Comparison of ENCODE assay signal across 22 cellular contexts in the genomic region with DNA sequence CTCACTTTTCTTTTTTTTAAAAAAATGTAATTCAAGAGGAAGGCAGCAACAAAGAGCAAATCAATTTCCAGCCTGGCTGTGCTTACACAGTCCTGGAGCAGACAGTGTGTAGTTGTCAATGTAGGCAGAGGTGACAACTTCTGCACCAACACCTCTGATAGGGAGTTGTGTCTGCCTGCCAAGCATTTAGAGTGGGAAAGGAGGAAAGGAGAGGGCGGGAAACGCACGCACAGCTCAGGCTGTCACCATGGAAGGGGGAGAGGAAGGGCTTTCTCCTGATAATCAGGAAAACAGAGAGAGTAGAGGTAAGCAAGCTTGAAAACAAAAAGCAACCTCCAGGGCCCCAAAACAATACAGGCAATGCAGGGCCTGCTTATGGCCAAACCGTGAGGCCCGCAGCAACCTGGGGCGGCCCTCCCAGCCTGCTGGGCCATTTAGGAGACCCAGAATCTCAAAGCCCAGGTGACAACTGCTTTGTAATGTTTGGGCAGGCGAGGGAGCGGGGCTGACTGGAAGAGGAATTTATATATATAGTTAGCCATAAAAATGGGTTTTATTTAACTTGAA. TPM values are rescaled to one million over a fixed set of nuclear protein-coding genes. Genes with fewer than 3 reads are reported as not detected.
DNase-seq lines count a peak whose midpoint lies in the region; ATAC-seq and TF ChIP-seq lines count a peak whose summit lies in the region.
"Had no signal": no experiment of that assay in that cellular context is flagged by ENCODE, and none has a peak within 500 bp of the region (broad histone marks: within the 10 kb centered on the region; RNA-seq: fewer than 3 reads in every experiment).

No MANE protein-coding gene starts in this region.

- no peaks in the 10 kb centered on the region for H3K36me3 Mint-ChIP-seq in neural progenitor cell
- H3K36me3 Mint-ChIP-seq: activated naive CD4-positive, alpha-beta T cell treated with anti-CD3 and anti-CD28 coated beads, Interleukin-2, amount 50 U/mL, for 72 hours had no signal

- peaks cover 28% of the 10 kb centered on the region for H3K4me1 Mint-ChIP-seq in neural progenitor cell

- H3K4me2 ChIP-seq in OCI-LY1 (ENCODE audit: low read length) (no peak overlapping the region), neural progenitor cell (peak overlapping the region; percentile 54)

- peak overlapping the region; percentile 13 for H3K27ac Mint-ChIP-seq in neural progenitor cell
- H3K27ac Mint-ChIP-seq: activated CD8-positive, alpha-beta T cell treated with anti-CD3 and anti-CD28 coated beads, Interleukin-2, amount 10 ng/mL, durations not matched to agents 7 days and 5 days; activated naive CD4-positive, alpha-beta T cell treated with anti-CD3 and anti-CD28 coated beads, Interleukin-2, amount 50 U/mL, for 72 hours had no signal

- intact Hi-C loops in left ventricle myocardium superior (cut with micrococcal nuclease) = no loop called here

- H3K79me2 ChIP-seq in OCI-LY1 (ENCODE audit: insufficient read depth, low read length) = no peaks in the 10 kb centered on the region
- no peaks in the 10 kb centered on the region for H3K79me2 ChIP-seq in neural progenitor cell (ENCODE audit: low read depth)

- H2AFZ ChIP-seq in OCI-LY1 (ENCODE audit: low read length) (peak overlapping the region; percentile 3; the same call in 1 of the 2 replicates), neural progenitor cell (replicated peaks) (peak overlapping the region; percentile 94)

- no peak overlapping the region for H3K4me3 Mint-ChIP-seq in neural progenitor cell
- H3K4me3 Mint-ChIP-seq: activated CD8-positive, alpha-beta T cell treated with anti-CD3 and anti-CD28 coated beads, Interleukin-2, amount 10 ng/mL, durations not matched to agents 7 days and 5 days; activated T-cell treated with anti-CD3 and anti-CD28 coated beads, Interleukin-2, amount 50 U/mL, for 4 hours had no signal

- DNase-seq in ELF-1 (ENCODE audit: low read depth, low spot score) (peak; percentile 18), left ventricle myocardium superior (no peak), neural progenitor cell (ENCODE audit: low spot score) (no peak), KG1 (lab: John Stamatoyannopoulos, UW) (no peak)
- DNase-seq in stimulated activated CD4-positive, alpha-beta T cell treated with anti-CD3 and anti-CD28 coated beads, Interleukin-4, amount 100 ng/mL, for 24 hours = no peak
- DNase-seq in activated CD4-positive, CD25-positive, alpha-beta regulatory T cell treated with anti-CD3 and anti-CD28 coated beads, Interleukin-2, amount 50 U/mL, for 72 hours = no peak
- DNase-seq: activated CD8-positive, alpha-beta T cell treated with anti-CD3 and anti-CD28 coated beads, Interleukin-2, amount 10 ng/mL, durations not matched to agents 7 days and 5 days; activated T-cell treated with anti-CD3 and anti-CD28 coated beads, Interleukin-2, amount 50 U/mL, for 4 hours; COR-L47; NCI-H1092; NCI-H2081 treated with DMSO at 0.1 percent for 48 hours; NCI-H748 treated with DMSO at 0.1 percent for 48 hours; ovary; sigmoid colon; stimulated activated naive CD4-positive, alpha-beta T cell treated with Interleukin-2 at 50 U/mL for 16 hours; T-helper 2 cell; tibial artery had no signal

- H3F3A ChIP-seq in OCI-LY1 (ENCODE audit: insufficient read depth, low read length) (no peaks in the 10 kb centered on the region), neural progenitor cell (ENCODE audit: low read depth) (peaks cover 15% of the 10 kb centered on the region)

- H3K27me3 ChIP-seq in OCI-LY1 (ENCODE audit: insufficient read depth, low read length) (no peaks in the 10 kb centered on the region), neural progenitor cell (no peaks in the 10 kb centered on the region)
- H3K27me3 ChIP-seq: ovary, sigmoid colon, tibial artery had no signal

- H3K4me3 ChIP-seq in OCI-LY1 (ENCODE audit: low read depth, low read length, poor library complexity, severe bottlenecking) = no peak overlapping the region
- no peak overlapping the region for H3K4me3 ChIP-seq in neural progenitor cell
- H3K4me3 ChIP-seq: coronary artery, ovary, sigmoid colon, tibial artery had no signal

- H3K9me3 ChIP-seq in OCI-LY1 (ENCODE audit: low read length) (no peaks in the 10 kb centered on the region), neural progenitor cell (ENCODE audit: low read depth) (no peaks in the 10 kb centered on the region)
- H3K9me3 ChIP-seq: ovary, sigmoid colon, tibial artery had no signal

- peak; percentile 89 for ATAC-seq in left ventricle myocardium superior
- no peak for ATAC-seq in GM21367 (IDR thresholded peaks at IDR 0.05; ENCODE audit: unreplicated experiment)
- ATAC-seq: activated CD8-positive, alpha-beta T cell treated with anti-CD3 and anti-CD28 coated beads, Interleukin-2, amount 10 ng/mL, durations not matched to agents 7 days and 5 days; activated naive CD4-positive, alpha-beta T cell treated with anti-CD3 and anti-CD28 coated beads, Interleukin-2, amount 50 U/mL, for 72 hours; activated T-cell treated with anti-CD3 and anti-CD28 coated beads, Interleukin-2, amount 50 U/mL, for 4 hours; PC-3 had no signal

- no peaks in the 10 kb centered on the region for H4K20me1 ChIP-seq in OCI-LY1 (ENCODE audit: insufficient read depth, low read length)
- no peaks in the 10 kb centered on the region for H4K20me1 ChIP-seq in neural progenitor cell (ENCODE audit: low read depth)

- no peaks in the 10 kb centered on the region for H3K36me3 ChIP-seq in OCI-LY1 (ENCODE audit: insufficient read depth, low read length)
- no peaks in the 10 kb centered on the region for H3K36me3 ChIP-seq in neural progenitor cell
- H3K36me3 ChIP-seq: ovary, sigmoid colon, tibial artery had no signal

- no peak overlapping the region; the same call in 1 of the 2 replicates for H3K9ac ChIP-seq in OCI-LY1 (ENCODE audit: low read length)
- H3K9ac ChIP-seq in neural progenitor cell = peak overlapping the region; percentile 16

- peak overlapping the region; percentile 54 for H3K27ac ChIP-seq in OCI-LY1 (ENCODE audit: low read depth, low read length, poor library complexity, severe bottlenecking)
- no peak overlapping the region for H3K27ac ChIP-seq in neural progenitor cell
- H3K27ac ChIP-seq: coronary artery, ovary, sigmoid colon, tibial artery had no signal

- H3K27me3 Mint-ChIP-seq in neural progenitor cell (ENCODE audit: insufficient read depth, low read depth) = peaks cover 4% of the 10 kb centered on the region

- H3K4me1 ChIP-seq in OCI-LY1 (ENCODE audit: insufficient read depth, low read length, severe bottlenecking) (peaks cover 65% of the 10 kb centered on the region), neural progenitor cell (peaks cover 21% of the 10 kb centered on the region)
- H3K4me1 ChIP-seq: sigmoid colon had no signal

- no peaks in the 10 kb centered on the region for H3K9me2 ChIP-seq in OCI-LY1 (ENCODE audit: low read depth, low read length)

- H3K9me3 Mint-ChIP-seq in neural progenitor cell = no peaks in the 10 kb centered on the region
- H3K9me3 Mint-ChIP-seq: activated naive CD4-positive, alpha-beta T cell treated with anti-CD3 and anti-CD28 coated beads, Interleukin-2, amount 50 U/mL, for 72 hours; activated T-cell treated with anti-CD3 and anti-CD28 coated beads, Interleukin-2, amount 50 U/mL, for 4 hours had no signal

- TF ChIP-seq CTCF in OCI-LY1 (IDR thresholded peaks at IDR 0.05; ENCODE audit: low read length) = no peak
- TF ChIP-seq CTCF in neural progenitor cell (IDR thresholded peaks at IDR 0.05) = no peak

RNA-seq across cellular contexts. Expression of gene GFOD1, which starts 41.5 kb away (rescaled TPM):
- total RNA-seq in left ventricle myocardium superior = 33.7 TPM
- total RNA-seq in neural progenitor cell (ENCODE audit: low replicate concordance) = 1.8 and 2.1 TPM in 2 replicates

RNA-seq across cellular contexts. Expression of gene SIRT5, which starts 45.5 kb away (rescaled TPM):
- total RNA-seq in left ventricle myocardium superior (59.3 TPM), neural progenitor cell (ENCODE audit: low replicate concordance) (14.3 and 18.2 TPM in 2 replicates)

Comparison
In these comparisons a context has a peak if more than half of its experiments do, and no peak if none do; other contexts are left out.
1. RNA of gene GFOD1, which starts 41.5 kb away (total RNA-seq): 33.7 TPM in left ventricle myocardium superior (single experiment); 1.8 to 2.1 TPM in neural progenitor cell; every median in the first group is over 10 times any median in the second.